Comparison of ENCODE assay signal across 8 cellular contexts in genomic region chr17:82031885-82032627, GRCh38. TPM values are rescaled to one million over a fixed set of nuclear protein-coding genes. Genes with fewer than 3 reads are reported as not detected.
DNase-seq lines count a peak whose midpoint lies in the region; ATAC-seq and TF ChIP-seq lines count a peak whose summit lies in the region.

No MANE protein-coding gene starts in this region.

- H3K27ac ChIP-seq in SK-N-SH (ENCODE audit: low read depth in 2 of 2, low read length in 1 of 2) (peak overlapping the region in 1 of 2 experiments; percentile 62; a peak in 2 of 4 replicates), left lung (no peak overlapping the region)

- no peak for TF ChIP-seq RAD21 in SK-N-SH (IDR thresholded peaks at IDR 0.05; ENCODE audit: low read length)

- H3K36me3 ChIP-seq in SK-N-SH (replicated peaks in 1 of 2; ENCODE audit: control insufficient read depth in 1 of 2, insufficient read depth in 2 of 2, low read length in 1 of 2) (peaks cover 5 to 15% of the 10 kb centered on the region in 2 experiments), left lung (peaks cover 0 to 13% of the 10 kb centered on the region in 2 donors)

- 17% methylated on average over 11 of the region's 59 CpGs for WGBS in SK-N-SH (ENCODE audit: low lambda C conversion rate)

- intact Hi-C loops in left lung (cut with DNase I) = loop anchor here in 1 of 2 donors (2.0 kb wide), 1 partner anchor 123 kb away; no protein-coding TSS in a partner anchor

- H3K79me2 ChIP-seq in SK-N-SH (ENCODE audit: insufficient read depth) = no peaks in the 10 kb centered on the region

- peak overlapping the region; percentile 57 to 62; a peak in 3 of 4 replicates for H3K4me3 ChIP-seq in SK-N-SH (ENCODE audit: low read depth in 2 of 2, low read length in 1 of 2)
- peak overlapping the region; percentile 5 to 22 for H3K4me3 ChIP-seq in left lung

- TF ChIP-seq EP300 in SK-N-SH (IDR thresholded peaks at IDR 0.05; ENCODE audit: borderline replicate concordance in 1 of 2, low read depth in 1 of 2, low read length in 1 of 2) = no peak

- no peaks in the 10 kb centered on the region for H3K9me2 ChIP-seq in SK-N-SH

- H3K9ac ChIP-seq in SK-N-SH = peak overlapping the region; percentile 31; the same call in 1 of the 2 replicates

- H3K9me3 ChIP-seq in SK-N-SH (no peaks in the 10 kb centered on the region), left lung (no peaks in the 10 kb centered on the region)

- H3K4me1 ChIP-seq in SK-N-SH (ENCODE audit: control insufficient read depth in 1 of 2, insufficient read depth in 2 of 2, low read depth in 1 of 2, low read length in 1 of 2) (peaks cover 7 to 29% of the 10 kb centered on the region in 2 experiments), left lung (peaks cover 14 to 44% of the 10 kb centered on the region in 2 donors)

- CTCF ChIA-PET in SK-N-SH (lab: Yijun Ruan, JAX) = interaction anchor here (0.8 to 35.7 kb wide), 15 partner anchors 11 to 163 kb away, joined by 3 to 1216 read pairs (median 14); partner anchors contain the start of genes CENPX, LRRC45, MAFG and NOTUM

- DNase-seq in SK-N-SH (peak; percentile 85), NCI-H748 treated with DMSO at 0.1 percent for 48 hours (lab: John Stamatoyannopoulos, UW) (peak; percentile 7), astrocyte of the hippocampus (ENCODE audit: low read depth, low spot score) (peak; percentile 29), left lung (peak in 1 of 2 donors; percentile 86), HCEC 1CT (no peak), DMS114 treated with DMSO at 0.1 percent for 48 hours (lab: John Stamatoyannopoulos, UW; ENCODE audit: unreplicated experiment) (no peak)

- ATAC-seq in SK-N-SH treated with all-trans-retinoic acid at 6 μM for 48 hours = no peak
- peak; percentile 62 for ATAC-seq in left lung
- no peak for ATAC-seq in GM21367 (IDR thresholded peaks at IDR 0.05; ENCODE audit: unreplicated experiment)

- peaks cover 4% of the 10 kb centered on the region; the same call in 1 of the 2 replicates for H4K20me1 ChIP-seq in SK-N-SH (ENCODE audit: insufficient read depth)

- no peaks in the 10 kb centered on the region for H3K27me3 ChIP-seq in SK-N-SH (ENCODE audit: insufficient read depth)
- peaks cover 0 to 12% of the 10 kb centered on the region in 2 donors for H3K27me3 ChIP-seq in left lung

- H2AFZ ChIP-seq in SK-N-SH (ENCODE audit: low read depth) = no peak overlapping the region

- H3F3A ChIP-seq in SK-N-SH (replicated peaks; ENCODE audit: insufficient read depth) = peaks cover 34% of the 10 kb centered on the region

- TF ChIP-seq CTCF in SK-N-SH (IDR thresholded peaks at IDR 0.05) = no peak
- TF ChIP-seq CTCF in left lung (IDR thresholded peaks at IDR 0.05) = no peak

- peak overlapping the region; percentile 81 for H3K4me2 ChIP-seq in SK-N-SH

- POLR2A ChIA-PET in SK-N-SH (lab: Yijun Ruan, JAX) = interaction anchor here (0.9 to 3.4 kb wide), 3 partner anchors 10 to 123 kb away, joined by 3 to 9 read pairs (median 7); partner anchors contain the start of genes CENPX and LRRC45

TF ChIP-seq in SK-N-SH, 30 proteins besides CTCF, POLR2A, EP300 and RAD21:
- TF ChIP-seq NRF1 (IDR thresholded peaks at IDR 0.05; ENCODE audit: low read depth, low read length) (no peak), MXI1 (IDR thresholded peaks at IDR 0.05; ENCODE audit: low read depth, low read length) (peak; percentile 62)

TF ChIP-seq in SK-N-SH treated with all-trans-retinoic acid at 6 μM for 48 hours, 23 proteins besides CTCF, POLR2A, EP300 and RAD21 (continues in another document):
- no peak for TF ChIP-seq TCF4 (CRISPR knock-in tag; IDR thresholded peaks at IDR 0.05; ENCODE audit: borderline replicate concordance)
- no peak for TF ChIP-seq ZNF565 (CRISPR knock-in tag; conservative IDR thresholded peaks at IDR 0.05; ENCODE audit: low read depth)
- no peak for TF ChIP-seq ZNF8 (CRISPR knock-in tag; IDR thresholded peaks at IDR 0.05)
- TF ChIP-seq GLIS3 (CRISPR knock-in tag; IDR thresholded peaks at IDR 0.05) = no peak
- no peak for TF ChIP-seq SNAI2 (CRISPR knock-in tag; IDR thresholded peaks at IDR 0.05)
- TF ChIP-seq, protein P1, sequence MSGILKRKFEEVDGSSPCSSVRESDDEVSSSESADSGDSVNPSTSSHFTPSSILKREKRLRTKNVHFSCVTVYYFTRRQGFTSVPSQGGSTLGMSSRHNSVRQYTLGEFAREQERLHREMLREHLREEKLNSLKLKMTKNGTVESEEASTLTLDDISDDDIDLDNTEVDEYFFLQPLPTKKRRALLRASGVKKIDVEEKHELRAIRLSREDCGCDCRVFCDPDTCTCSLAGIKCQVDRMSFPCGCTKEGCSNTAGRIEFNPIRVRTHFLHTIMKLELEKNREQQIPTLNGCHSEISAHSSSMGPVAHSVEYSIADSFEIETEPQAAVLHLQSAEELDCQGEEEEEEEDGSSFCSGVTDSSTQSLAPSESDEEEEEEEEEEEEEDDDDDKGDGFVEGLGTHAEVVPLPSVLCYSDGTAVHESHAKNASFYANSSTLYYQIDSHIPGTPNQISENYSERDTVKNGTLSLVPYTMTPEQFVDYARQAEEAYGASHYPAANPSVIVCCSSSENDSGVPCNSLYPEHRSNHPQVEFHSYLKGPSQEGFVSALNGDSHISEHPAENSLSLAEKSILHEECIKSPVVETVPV (CRISPR knock-in tag; IDR thresholded peaks at IDR 0.05) = no peak
- TF ChIP-seq PPARA (CRISPR knock-in tag; IDR thresholded peaks at IDR 0.05; ENCODE audit: borderline replicate concordance) = no peak
- TF ChIP-seq ARNTL (CRISPR knock-in tag; IDR thresholded peaks at IDR 0.05; ENCODE audit: borderline replicate concordance, low read depth) = no peak
- TF ChIP-seq ESRRG (CRISPR knock-in tag; IDR thresholded peaks at IDR 0.05) = no peak
- TF ChIP-seq BACH2 (CRISPR knock-in tag; IDR thresholded peaks at IDR 0.05; ENCODE audit: borderline replicate concordance) = no peak
- TF ChIP-seq CSDC2 (CRISPR knock-in tag; IDR thresholded peaks at IDR 0.05) = no peak
- no peak for TF ChIP-seq CREB5 (CRISPR knock-in tag; IDR thresholded peaks at IDR 0.05; ENCODE audit: low read depth)
- TF ChIP-seq POU6F1 (CRISPR knock-in tag; IDR thresholded peaks at IDR 0.05; ENCODE audit: borderline replicate concordance, low read depth) = no peak
- no peak for TF ChIP-seq ZC3H10 (CRISPR knock-in tag; IDR thresholded peaks at IDR 0.05)

RNA-seq across cellular contexts. Expression of gene RAC3, which starts 0.6 kb away (rescaled TPM):
- polyA plus RNA-seq in SK-N-SH (2012; rRNA removed) = 69.9 and 83.6 TPM in 2 replicates
- 34.1 and 51.7 TPM in 2 replicates for polyA plus RNA-seq in SK-N-SH (2012; cell fraction: cytosol; rRNA removed)
- 103 and 145 TPM in 2 replicates for polyA plus RNA-seq in SK-N-SH (2012; cell fraction: nucleus; rRNA removed)
- total RNA-seq in left lung = 10 to 100 TPM in 1 of 2 donors, 1 to 10 TPM in 1; 4.2 to 11.5 TPM

RNA-seq across cellular contexts. Expression of gene DCXR, which starts 5.4 kb away (rescaled TPM):
- polyA plus RNA-seq in SK-N-SH (2012; rRNA removed) = 153 and 190 TPM in 2 replicates
- 75.6 and 113 TPM in 2 replicates for polyA plus RNA-seq in SK-N-SH (2012; cell fraction: cytosol; rRNA removed)
- 168 and 433 TPM in 2 replicates for polyA plus RNA-seq in SK-N-SH (2012; cell fraction: nucleus; rRNA removed)
- 100 to 1,000 TPM; 113 to 152 TPM for total RNA-seq in left lung

RNA-seq across cellular contexts. Expression of gene LRRC45, which starts 9.0 kb away (rescaled TPM):
- 30.3 and 31.5 TPM in 2 replicates for polyA plus RNA-seq in SK-N-SH (2012; rRNA removed)
- polyA plus RNA-seq in SK-N-SH (2012; cell fraction: cytosol; rRNA removed) = 9.3 and 14.9 TPM in 2 replicates
- polyA plus RNA-seq in SK-N-SH (2012; cell fraction: nucleus; rRNA removed) = 125 and 148 TPM in 2 replicates
- 10 to 100 TPM; 16.9 to 20.7 TPM for total RNA-seq in left lung

RNA-seq across cellular contexts. Expression of gene CENPX, which starts 9.4 kb away (rescaled TPM):
- polyA plus RNA-seq in SK-N-SH (2012; rRNA removed) = 247 and 255 TPM in 2 replicates
- 145 and 202 TPM in 2 replicates for polyA plus RNA-seq in SK-N-SH (2012; cell fraction: cytosol; rRNA removed)
- 332 and 419 TPM in 2 replicates for polyA plus RNA-seq in SK-N-SH (2012; cell fraction: nucleus; rRNA removed)
- 10 to 100 TPM; 42.9 to 77.7 TPM for total RNA-seq in left lung

RNA-seq across cellular contexts. Expression of gene RFNG, which starts 19.6 kb away (rescaled TPM):
- polyA plus RNA-seq in SK-N-SH (2012; rRNA removed) = 54.4 and 68.6 TPM in 2 replicates
- 22.9 and 37.2 TPM in 2 replicates for polyA plus RNA-seq in SK-N-SH (2012; cell fraction: cytosol; rRNA removed)
- polyA plus RNA-seq in SK-N-SH (2012; cell fraction: nucleus; rRNA removed) = 329 and 368 TPM in 2 replicates
- total RNA-seq in left lung = 10 to 100 TPM; 29.3 to 44.9 TPM

Comparison
In these comparisons a context has a peak if more than half of its experiments do, and no peak if none do; other contexts are left out.
1. DNase-seq: peak in SK-N-SH (single experiment), NCI-H748 treated with DMSO at 0.1 percent for 48 hours (single experiment) and astrocyte of the hippocampus (single experiment); none in HCEC 1CT (single experiment) and DMS114 treated with DMSO at 0.1 percent for 48 hours (single experiment).